Comparison of ENCODE assay signal across 17 cellular contexts in the genomic region with DNA sequence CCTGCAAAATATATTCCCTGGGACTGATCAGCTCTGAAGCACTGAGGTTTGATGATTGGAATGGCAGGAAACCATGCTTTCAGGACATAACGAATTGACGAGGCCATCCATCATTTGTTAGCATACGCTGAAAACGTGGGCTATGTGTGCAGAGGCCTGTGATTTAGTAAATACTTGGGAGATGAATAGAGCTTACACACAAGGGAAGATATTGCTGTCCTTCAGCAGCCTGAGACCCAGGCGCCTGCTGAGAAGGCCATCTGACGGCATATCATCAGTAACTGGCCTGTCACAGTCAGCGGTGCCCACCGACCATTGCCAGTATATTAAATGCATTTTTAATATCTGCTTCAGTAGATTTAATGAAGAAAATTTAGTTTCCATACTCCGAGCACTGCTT.
"Had no signal": no experiment of that assay in that cellular context is flagged by ENCODE, and none has a peak within 500 bp of the region (broad histone marks: within the 10 kb centered on the region; RNA-seq: fewer than 3 reads in every experiment).

No MANE protein-coding gene starts in this region.

- H3K4me3 Mint-ChIP-seq: activated naive CD8-positive, alpha-beta T cell treated with anti-CD3 and anti-CD28 coated beads for 36 hours; T-helper 17 cell had no signal

- H3K27me3 ChIP-seq: body of pancreas, dorsolateral prefrontal cortex, gastroesophageal sphincter, hepatocyte, sigmoid colon, stomach, testis, upper lobe of right lung had no signal

- H3K9me3 Mint-ChIP-seq: activated naive CD8-positive, alpha-beta T cell treated with anti-CD3 and anti-CD28 coated beads for 36 hours had no signal

- H3K4me3 ChIP-seq: body of pancreas, dorsolateral prefrontal cortex, gastroesophageal sphincter, hepatocyte, prostate gland, sigmoid colon, stomach, testis, upper lobe of right lung had no signal

- DNase-seq: activated CD4-positive, alpha-beta T cell treated with anti-CD3 and anti-CD28 coated beads for 48 hours; activated CD8-positive, alpha-beta memory T cell treated with anti-CD3 and anti-CD28 coated beads, Interleukin-2, amount 50 U/mL, for 48 hours; activated gamma-delta T cell treated with Interleukin-2 at 50 U/mL for 16 hours; activated naive CD8-positive, alpha-beta T cell treated with anti-CD3 and anti-CD28 coated beads for 36 hours; body of pancreas; kidney; mesendoderm; sigmoid colon; stimulated activated CD4-positive, alpha-beta T cell treated with anti-CD3 and anti-CD28 coated beads, Interleukin-1b, Interleukin-23, amount 100 ng/mL, for 48 hours; stomach; T-helper 17 cell; testis; upper lobe of right lung had no signal

- H3K36me3 ChIP-seq: gastroesophageal sphincter, prostate gland, sigmoid colon, stomach, upper lobe of right lung had no signal

- ATAC-seq: body of pancreas, gastroesophageal sphincter, T-helper 17 cell, upper lobe of right lung had no signal

- H3K27ac Mint-ChIP-seq: activated naive CD8-positive, alpha-beta T cell treated with anti-CD3 and anti-CD28 coated beads for 36 hours; T-helper 17 cell had no signal

- H3K4me1 ChIP-seq: body of pancreas, prostate gland, testis, upper lobe of right lung had no signal

- H3K9me3 ChIP-seq: body of pancreas, gastroesophageal sphincter, prostate gland, sigmoid colon, stomach, testis, upper lobe of right lung had no signal

- H3K27me3 Mint-ChIP-seq: activated naive CD8-positive, alpha-beta T cell treated with anti-CD3 and anti-CD28 coated beads for 36 hours; T-helper 17 cell had no signal

- H3K27ac ChIP-seq: body of pancreas, gastroesophageal sphincter, hepatocyte, prostate gland, sigmoid colon, stomach, testis, upper lobe of right lung had no signal
